Comparison of ENCODE assay signal across 18 cellular contexts in the genomic region with DNA sequence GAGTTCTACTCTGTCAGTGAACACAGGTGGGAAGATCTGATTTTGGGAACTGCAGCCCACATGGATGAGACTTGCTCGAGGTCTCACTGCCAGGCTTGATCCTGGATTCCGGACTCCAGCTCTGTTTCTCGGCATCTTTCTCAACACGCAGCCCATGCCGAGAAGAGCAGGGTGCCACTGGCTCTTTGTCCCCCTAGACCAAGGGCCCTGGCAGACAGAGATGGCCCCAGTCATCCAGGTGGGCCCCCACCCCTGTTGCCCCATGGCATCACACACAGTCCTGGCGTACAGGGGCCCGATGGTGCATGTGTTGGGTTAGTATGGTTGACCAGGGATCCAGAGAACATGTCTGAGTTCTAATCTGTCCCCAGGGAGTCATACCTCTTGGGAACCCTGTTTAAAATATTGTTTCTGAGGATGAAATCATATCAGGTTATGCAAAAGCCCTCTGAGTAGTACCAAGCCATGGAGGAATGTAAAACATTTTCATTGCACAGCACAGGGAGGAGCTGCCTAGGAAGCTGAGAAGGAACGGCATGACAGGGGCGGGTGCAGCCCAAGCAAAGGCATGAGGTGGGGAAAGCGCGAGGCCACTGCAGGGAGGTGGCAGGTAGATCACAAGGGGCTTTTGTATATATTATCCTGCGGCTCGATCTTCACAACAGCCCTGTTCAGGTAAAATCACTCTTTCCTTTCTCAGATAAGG.
DNase-seq lines count a peak whose midpoint lies in the region; ATAC-seq and TF ChIP-seq lines count a peak whose summit lies in the region.
"Had no signal": no experiment of that assay in that cellular context is flagged by ENCODE, and none has a peak within 500 bp of the region (broad histone marks: within the 10 kb centered on the region; RNA-seq: fewer than 3 reads in every experiment).

No MANE protein-coding gene starts in this region.

- peaks cover 10% of the 10 kb centered on the region for H3K27me3 Mint-ChIP-seq in GM23338 (ENCODE audit: insufficient read depth, low read depth, poor library complexity)

- no peak overlapping the region for H2BK120ac ChIP-seq in trophoblast cell (ENCODE audit: insufficient read depth, low read length, poor library complexity)

- no peak for TF ChIP-seq CTCF in GM23338 (conservative IDR thresholded peaks at IDR 0.05; ENCODE audit: low read depth in 2 of 2)
- TF ChIP-seq CTCF in uterus (IDR thresholded peaks at IDR 0.05), result no peak

- no peak overlapping the region for H2BK12ac ChIP-seq in trophoblast cell (ENCODE audit: low read length)

- H3K27ac Mint-ChIP-seq in GM23338, result no peak overlapping the region
- H3K27ac Mint-ChIP-seq: CD14-positive monocyte had no signal

- WGBS in trophoblast cell (ENCODE audit: extremely low coverage, insufficient coverage, insufficient read length), result no CpG with 5 or more reads among the region's 13 CpGs

- no peaks in the 10 kb centered on the region for H3K79me2 ChIP-seq in GM23338 (replicated peaks; ENCODE audit: insufficient read depth)
- H3K79me2 ChIP-seq in trophoblast cell (ENCODE audit: control insufficient read depth, insufficient read depth, low read length, poor library complexity), result no peaks in the 10 kb centered on the region

- H3K9me2 ChIP-seq in GM23338 (ENCODE audit: insufficient read depth), result no peaks in the 10 kb centered on the region; the same call in 1 of the 2 replicates

- H3K4me3 ChIP-seq in GM23338 (no peak overlapping the region), trophoblast cell (ENCODE audit: low read depth, low read length) (no peak overlapping the region), uterus (no peak overlapping the region)
- H3K4me3 ChIP-seq: SJCRH30 had no signal

- H3K9me3 Mint-ChIP-seq in GM23338, result no peaks in the 10 kb centered on the region
- H3K9me3 Mint-ChIP-seq: CD14-positive monocyte, H9 had no signal

- no peaks in the 10 kb centered on the region for H4K20me1 ChIP-seq in GM23338 (replicated peaks; ENCODE audit: insufficient read depth)

- peaks cover 13% of the 10 kb centered on the region for H3K4me1 Mint-ChIP-seq in GM23338

- no peak for DNase-seq in GM23338 (ENCODE audit: low spot score)
- DNase-seq in NCI-H526 treated with DMSO at 0.1 percent for 48 hours (lab: John Stamatoyannopoulos, UW), result peak; percentile 77
- peak; percentile 28 for DNase-seq in dedifferentiated amniotic fluid mesenchymal stem cell (ENCODE audit: extremely low spot score)
- DNase-seq in trophoblast cell, result peak; percentile 61 to 86
- DNase-seq in DMS114 treated with DMSO at 0.1 percent for 48 hours (lab: John Stamatoyannopoulos, UW; ENCODE audit: unreplicated experiment), result no peak
- DNase-seq in SW 1271 (lab: John Stamatoyannopoulos, UW), result no peak
- DNase-seq in uterus, result no peak
- DNase-seq: AML-193; DMS153; H9; NCI-H187; NCI-H345; NK-92 treated with Interleukin-12 subunit alpha and Interleukin-12 subunit beta, amount 100 ng/mL, for 24 hours; SJCRH30 had no signal

- H3K23ac ChIP-seq in trophoblast cell (ENCODE audit: low read length), result no peak overlapping the region

- ATAC-seq in GM23338, result no peak; the same call in 1 of the 3 replicates
- ATAC-seq in GM21825 (IDR thresholded peaks at IDR 0.05; ENCODE audit: unreplicated experiment), result no peak
- ATAC-seq: HepG2 had no signal

- TF ChIP-seq POLR2A in uterus (IDR thresholded peaks at IDR 0.05), result no peak

- no peaks in the 10 kb centered on the region; the same call in 2 of the 3 replicates for H3K36me3 Mint-ChIP-seq in GM23338 (ENCODE audit: low read depth)

- no peak overlapping the region for H2AK5ac ChIP-seq in trophoblast cell (ENCODE audit: low read length)

- no peak overlapping the region for H3K14ac ChIP-seq in trophoblast cell (ENCODE audit: low read length)

- H3K4me1 ChIP-seq in GM23338 (ENCODE audit: insufficient read depth) (peaks cover 5% of the 10 kb centered on the region), trophoblast cell (ENCODE audit: control insufficient read depth in 1 of 2, insufficient read depth in 2 of 2, low read length in 2 of 2) (peaks cover 15 to 22% of the 10 kb centered on the region in 2 experiments), uterus (no peaks in the 10 kb centered on the region)
- H3K4me1 ChIP-seq: SJCRH30 had no signal

- H3K9me3 ChIP-seq in trophoblast cell (ENCODE audit: insufficient read depth, low read depth, low read length) (no peaks in the 10 kb centered on the region), uterus (no peaks in the 10 kb centered on the region)
- H3K9me3 ChIP-seq: SJCRH30 had no signal

- H3K27ac ChIP-seq in GM23338 (ENCODE audit: low read depth) (no peak overlapping the region), trophoblast cell (ENCODE audit: low read depth, low read length) (no peak overlapping the region), uterus (no peak overlapping the region)
- H3K27ac ChIP-seq: RWPE1, SJCRH30 had no signal

- H4K91ac ChIP-seq in trophoblast cell (ENCODE audit: low read depth, low read length), result no peak overlapping the region

- H2AFZ ChIP-seq in GM23338 (0 out of 2 replicates have a peak overlapping the region, but pooled peaks have one; percentile 47), trophoblast cell (ENCODE audit: insufficient read depth, low read length, poor library complexity) (no peak overlapping the region)

- H3K4ac ChIP-seq in trophoblast cell (ENCODE audit: low read depth, low read length), result no peak overlapping the region

- H4K8ac ChIP-seq in trophoblast cell (ENCODE audit: low read depth, low read length), result no peak overlapping the region

- H3K9ac ChIP-seq in trophoblast cell (ENCODE audit: low read length), result no peak overlapping the region

- H3K4me2 ChIP-seq in GM23338 (no peak overlapping the region), trophoblast cell (ENCODE audit: low read length) (no peak overlapping the region)

- intact Hi-C loops in uterus (cut with DNase I; ENCODE audit: low total_unique reads), result no loop called here

- H3F3A ChIP-seq in GM23338 (replicated peaks; ENCODE audit: low read depth), result no peaks in the 10 kb centered on the region

- no peak overlapping the region for H2BK5ac ChIP-seq in trophoblast cell (ENCODE audit: low read depth, low read length, poor library complexity)

- no peaks in the 10 kb centered on the region for H3K27me3 ChIP-seq in GM23338 (ENCODE audit: insufficient read depth)
- no peaks in the 10 kb centered on the region for H3K27me3 ChIP-seq in trophoblast cell (ENCODE audit: insufficient read depth, low read length)
- no peaks in the 10 kb centered on the region for H3K27me3 ChIP-seq in uterus

- no peak overlapping the region for H3K4me3 Mint-ChIP-seq in GM23338
- H3K4me3 Mint-ChIP-seq: H9 had no signal

- H3K36me3 ChIP-seq in GM23338 (ENCODE audit: insufficient read depth) (no peaks in the 10 kb centered on the region), trophoblast cell (ENCODE audit: control insufficient read depth in 1 of 2, insufficient read depth in 2 of 2, low read length in 2 of 2) (no peaks in the 10 kb centered on the region), uterus (no peaks in the 10 kb centered on the region)
- H3K36me3 ChIP-seq: SJCRH30 had no signal

- no peak overlapping the region for H3K18ac ChIP-seq in trophoblast cell (ENCODE audit: low read length)

- H3K79me1 ChIP-seq in trophoblast cell (ENCODE audit: low read length), result no peaks in the 10 kb centered on the region

- no peak overlapping the region for H4K12ac ChIP-seq in trophoblast cell (ENCODE audit: low read depth, low read length)

TF ChIP-seq in GM23338, 12 proteins besides CTCF, POLR2A, EP300 and RAD21:
- TF ChIP-seq JUNB (IDR thresholded peaks at IDR 0.05; ENCODE audit: unreplicated experiment) (no peak), NANOG (IDR thresholded peaks at IDR 0.05; ENCODE audit: borderline replicate concordance) (no peak)

Comparison
In these comparisons a context has a peak if more than half of its experiments do, and no peak if none do; other contexts are left out.
1. DNase-seq: peak in NCI-H526 treated with DMSO at 0.1 percent for 48 hours (single experiment), dedifferentiated amniotic fluid mesenchymal stem cell (single experiment) and trophoblast cell (2 of 2); none in GM23338 (single experiment), DMS114 treated with DMSO at 0.1 percent for 48 hours (single experiment), SW 1271 (0 of 2) and uterus (0 of 2).